ENCODE assay signal across 8 cellular contexts in genomic region chr3:152595975-152596832, GRCh38.
DNase-seq lines count a peak whose midpoint lies in the region; ATAC-seq, FAIRE-seq and TF ChIP-seq lines count a peak whose summit lies in the region.

No MANE protein-coding gene starts in this region.

- FAIRE-seq in keratinocyte (lab: Jason Lieb, UNC) = no peak

- H3K4me1 ChIP-seq in keratinocyte (ENCODE audit: control insufficient read depth, extremely low read depth, insufficient read depth, low read length) (no peaks in the 10 kb centered on the region), suprapubic skin (peaks cover 20% of the 10 kb centered on the region)

- H3K36me3 ChIP-seq in keratinocyte (ENCODE audit: control insufficient read depth in 2 of 2, extremely low read depth in 1 of 2, insufficient read depth in 2 of 2, low read length in 2 of 2) (no peaks in the 10 kb centered on the region), suprapubic skin (no peaks in the 10 kb centered on the region)

- H3K27me3 ChIP-seq in keratinocyte (ENCODE audit: control insufficient read depth, extremely low read depth, insufficient read depth, low read length) (no peaks in the 10 kb centered on the region), suprapubic skin (no peaks in the 10 kb centered on the region)

- H4K20me1 ChIP-seq in keratinocyte (ENCODE audit: control insufficient read depth, extremely low read depth, insufficient read depth, low read length) = no peaks in the 10 kb centered on the region

- no peaks in the 10 kb centered on the region for H3K9me1 ChIP-seq in keratinocyte (ENCODE audit: control insufficient read depth, extremely low read depth, insufficient read depth, low read length)

- dilution Hi-C loops in keratinocyte (cut with MboI; ENCODE audit: extremely low pct_ligation_motif_present, low sequenced_read_pairs) = no loop called here

- peak overlapping the region; percentile 13 for H2AFZ ChIP-seq in keratinocyte (ENCODE audit: control insufficient read depth, low read length)

- H3K9me3 ChIP-seq in keratinocyte (ENCODE audit: control insufficient read depth, low read depth, low read length) = no peaks in the 10 kb centered on the region
- H3K9me3 ChIP-seq in suprapubic skin = no peaks in the 10 kb centered on the region

- TF ChIP-seq EP300 in suprapubic skin (IDR thresholded peaks at IDR 0.05) = no peak

- peak overlapping the region; percentile 47; the same call in 1 of the 2 replicates for H3K4me3 ChIP-seq in GM08714 (ENCODE audit: low read length)
- no peak overlapping the region for H3K4me3 ChIP-seq in keratinocyte (ENCODE audit: control insufficient read depth in 2 of 3, extremely low read depth in 1 of 3, insufficient read depth in 2 of 3, low read depth in 1 of 3, low read length in 3 of 3)
- peak overlapping the region; percentile 1 for H3K4me3 ChIP-seq in suprapubic skin

- TF ChIP-seq POLR2A in suprapubic skin (IDR thresholded peaks at IDR 0.05) = no peak

- TF ChIP-seq CTCF in keratinocyte (optimal IDR thresholded peaks at IDR 0.05 in 1 of 3, IDR thresholded peaks at IDR 0.05 in 1 of 3, conservative IDR thresholded peaks at IDR 0.05 in 1 of 3; ENCODE audit: extremely low read depth in 1 of 3, insufficient read depth in 2 of 3, low read length in 3 of 3) (no peak), suprapubic skin (IDR thresholded peaks at IDR 0.05) (no peak)

- peak; percentile 100 for ATAC-seq in GM21737 (IDR thresholded peaks at IDR 0.05; ENCODE audit: unreplicated experiment)

- peak; percentile 8 for DNase-seq in HuH-7 (ENCODE audit: low spot score)
- peak; percentile 81 for DNase-seq in astrocyte of the hippocampus (ENCODE audit: low read depth, low spot score)
- no peak for DNase-seq in keratinocyte (ENCODE audit: low read depth, low spot score)
- no peak for DNase-seq in suprapubic skin (ENCODE audit: low spot score in 2 of 2)
- no peak for DNase-seq in NCI-H526 treated with DMSO at 0.1 percent for 48 hours (lab: John Stamatoyannopoulos, UW)
- DNase-seq in middle frontal gyrus (ENCODE audit: extremely low spot score, low spot score) = no peak

- H3K4me2 ChIP-seq in keratinocyte (ENCODE audit: control insufficient read depth, extremely low read depth, insufficient read depth, low read depth, low read length) = no peak overlapping the region

- H3K27ac ChIP-seq in keratinocyte (ENCODE audit: control insufficient read depth, insufficient read depth, low read length) (no peak overlapping the region), suprapubic skin (peak overlapping the region; percentile 65)

- no peak overlapping the region for H3K9ac ChIP-seq in keratinocyte (ENCODE audit: control insufficient read depth, extremely low read depth, insufficient read depth, low read length)

- no peaks in the 10 kb centered on the region for H3K79me2 ChIP-seq in keratinocyte (ENCODE audit: control insufficient read depth, insufficient read depth, low read length)

- WGBS in suprapubic skin = 33% methylated on average over 4 of the region's 4 CpGs

Comparison
In these comparisons a context has a peak if more than half of its experiments do, and no peak if none do; other contexts are left out.
1. H3K4me3 ChIP-seq: peak in GM08714 (single experiment) and suprapubic skin (single experiment); none in keratinocyte (0 of 3).
2. DNase-seq: peak in HuH-7 (single experiment) and astrocyte of the hippocampus (single experiment); none in keratinocyte (single experiment), suprapubic skin (0 of 2), NCI-H526 treated with DMSO at 0.1 percent for 48 hours (single experiment) and middle frontal gyrus (single experiment).